ENCODE assay signal across 14 cellular contexts in the genomic region with DNA sequence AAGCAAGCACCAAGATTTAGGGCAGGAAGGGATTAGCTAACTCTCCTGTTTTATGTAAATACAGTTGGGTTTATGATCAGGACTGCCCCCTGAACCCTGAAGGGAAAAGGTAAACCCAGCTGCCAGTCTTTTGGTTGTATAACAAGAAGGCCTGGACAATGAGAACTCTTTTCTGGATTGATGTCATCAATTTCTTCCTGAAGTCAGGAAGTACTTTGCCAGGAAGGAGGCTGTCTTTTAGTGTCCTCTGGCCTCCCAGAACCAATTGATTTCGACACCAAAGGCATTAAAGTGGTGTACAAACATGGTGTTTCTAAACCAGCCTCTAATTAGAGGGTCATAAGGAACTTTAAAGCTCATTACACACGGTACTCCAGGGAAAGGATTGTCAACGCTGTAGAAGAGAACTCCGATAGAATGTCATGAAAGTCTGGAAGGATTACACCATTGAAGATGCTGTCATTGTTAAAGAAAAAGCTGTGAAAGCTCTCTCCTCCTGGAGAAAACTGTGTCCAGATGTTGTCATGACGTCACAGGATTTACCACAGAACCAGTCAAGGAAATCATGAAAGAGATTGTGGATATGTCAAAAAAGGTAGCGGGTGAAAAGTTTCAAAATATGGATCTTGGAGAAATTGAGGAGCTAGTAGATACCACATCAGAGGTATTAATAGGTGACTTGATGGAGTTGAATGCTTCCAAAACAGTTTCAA.
DNase-seq lines count a peak whose midpoint lies in the region; ATAC-seq and TF ChIP-seq lines count a peak whose summit lies in the region.
"Had no signal": no experiment of that assay in that cellular context is flagged by ENCODE, and none has a peak within 500 bp of the region (broad histone marks: within the 10 kb centered on the region; RNA-seq: fewer than 3 reads in every experiment).

No MANE protein-coding gene starts in this region.

- TF ChIP-seq CTCF in neural crest cell (conservative IDR thresholded peaks at IDR 0.05) (no peak), Peyer's patch (IDR thresholded peaks at IDR 0.05) (no peak)

- peak overlapping the region; percentile 61 for H3K27ac Mint-ChIP-seq in activated T-cell treated with anti-CD3 and anti-CD28 coated beads, Interleukin-2, amount 50 U/mL, for 72 hours
- peak overlapping the region; percentile 86 for H3K27ac Mint-ChIP-seq in T-helper 17 cell
- H3K27ac Mint-ChIP-seq in neural crest cell (ENCODE audit: unreplicated experiment): peak overlapping the region; percentile 72
- no peak overlapping the region for H3K27ac Mint-ChIP-seq in activated CD4-positive, alpha-beta T cell treated with anti-CD3 and anti-CD28 coated beads for 36 hours

- CTCF ChIA-PET in activated CD4-positive, alpha-beta T cell treated with anti-CD3 and anti-CD28 coated beads for 36 hours (lab: Charles Lee): interaction anchor here (0.5 to 1.9 kb wide), 2 partner anchors 114 to 141 kb away, joined by 3 to 7 read pairs; no protein-coding TSS in a partner anchor

- no peak for TF ChIP-seq POLR2A in Peyer's patch (IDR thresholded peaks at IDR 0.05)

- no peak for ATAC-seq in activated T-cell treated with anti-CD3 and anti-CD28 coated beads, Interleukin-2, amount 50 U/mL, for 72 hours (replicated peaks in 1 of 2)
- no peak for ATAC-seq in T-helper 17 cell
- ATAC-seq in activated CD4-positive, alpha-beta T cell treated with anti-CD3 and anti-CD28 coated beads for 36 hours: no peak
- ATAC-seq: K562 had no signal

- DNase-seq in activated T-cell treated with anti-CD3 and anti-CD28 coated beads, Interleukin-2, amount 50 U/mL, for 72 hours: no peak
- DNase-seq in activated T-cell treated with anti-CD3 and anti-CD28 coated beads, Interleukin-2, amount 50 U/mL, for 1 hour: no peak
- DNase-seq in T-helper 17 cell: no peak
- DNase-seq in fibroblast of peridontal ligament (ENCODE audit: extremely low read depth): peak; percentile 44
- DNase-seq in neural crest cell (ENCODE audit: low read depth, low spot score): no peak
- DNase-seq in activated CD4-positive, alpha-beta T cell treated with anti-CD3 and anti-CD28 coated beads for 36 hours: no peak
- DNase-seq in OCI-M1 (lab: John Stamatoyannopoulos, UW): no peak
- DNase-seq in Peyer's patch: no peak
- DNase-seq: COR-L47, GF-D8, NCI-H187 treated with DMSO at 0.1 percent for 48 hours, NCI-H345, PC-9 had no signal

- H3K9me3 ChIP-seq in T-helper 17 cell (ENCODE audit: control insufficient read depth, low read length, poor library complexity, severe bottlenecking): no peaks in the 10 kb centered on the region
- no peaks in the 10 kb centered on the region for H3K9me3 ChIP-seq in Peyer's patch

- POLR2A ChIA-PET in activated CD4-positive, alpha-beta T cell treated with anti-CD3 and anti-CD28 coated beads for 36 hours (lab: Charles Lee): interaction anchor here (0.6 kb wide), 1 partner anchor 107 kb away, joined by 5 read pairs; no protein-coding TSS in a partner anchor

- H3K4me1 ChIP-seq in Peyer's patch: no peaks in the 10 kb centered on the region

- peaks cover 16 to 41% of the 10 kb centered on the region in 2 donors for H3K36me3 Mint-ChIP-seq in activated T-cell treated with anti-CD3 and anti-CD28 coated beads, Interleukin-2, amount 50 U/mL, for 72 hours (ENCODE audit: insufficient read depth in 2 of 2)
- H3K36me3 Mint-ChIP-seq in T-helper 17 cell (ENCODE audit: low read depth): peaks cover 11% of the 10 kb centered on the region
- peaks cover 14% of the 10 kb centered on the region for H3K36me3 Mint-ChIP-seq in neural crest cell (ENCODE audit: low read depth)
- peaks cover 33% of the 10 kb centered on the region for H3K36me3 Mint-ChIP-seq in activated CD4-positive, alpha-beta T cell treated with anti-CD3 and anti-CD28 coated beads for 36 hours (ENCODE audit: low read depth)

- H3K27ac ChIP-seq in Peyer's patch: no peak overlapping the region
- H3K27ac ChIP-seq: PC-9 had no signal

- H3K4me1 Mint-ChIP-seq in activated T-cell treated with anti-CD3 and anti-CD28 coated beads, Interleukin-2, amount 50 U/mL, for 72 hours (ENCODE audit: low read depth): peaks cover 17% of the 10 kb centered on the region
- H3K4me1 Mint-ChIP-seq in T-helper 17 cell (peaks cover 19% of the 10 kb centered on the region), neural crest cell (no peaks in the 10 kb centered on the region)
- peaks cover 8% of the 10 kb centered on the region for H3K4me1 Mint-ChIP-seq in activated CD4-positive, alpha-beta T cell treated with anti-CD3 and anti-CD28 coated beads for 36 hours

- H3K4me3 ChIP-seq in Peyer's patch: no peak overlapping the region
- H3K4me3 ChIP-seq: K562, PC-9 had no signal

- H3K36me3 ChIP-seq in Peyer's patch: peaks cover 0 to 33% (median 0%) of the 10 kb centered on the region in 3 donors

- intact Hi-C loops in activated CD4-positive, alpha-beta T cell treated with anti-CD3 and anti-CD28 coated beads for 36 hours (cut with DNase I, micrococcal nuclease): no loop called here

- H3K27me3 Mint-ChIP-seq in activated T-cell treated with anti-CD3 and anti-CD28 coated beads, Interleukin-2, amount 50 U/mL, for 72 hours (ENCODE audit: low read depth): no peaks in the 10 kb centered on the region
- H3K27me3 Mint-ChIP-seq in T-helper 17 cell (no peaks in the 10 kb centered on the region), neural crest cell (ENCODE audit: low read depth) (no peaks in the 10 kb centered on the region)
- no peaks in the 10 kb centered on the region for H3K27me3 Mint-ChIP-seq in activated CD4-positive, alpha-beta T cell treated with anti-CD3 and anti-CD28 coated beads for 36 hours

- no peaks in the 10 kb centered on the region for H3K9me3 Mint-ChIP-seq in activated T-cell treated with anti-CD3 and anti-CD28 coated beads, Interleukin-2, amount 50 U/mL, for 72 hours
- no peaks in the 10 kb centered on the region for H3K9me3 Mint-ChIP-seq in neural crest cell
- no peaks in the 10 kb centered on the region for H3K9me3 Mint-ChIP-seq in activated CD4-positive, alpha-beta T cell treated with anti-CD3 and anti-CD28 coated beads for 36 hours (ENCODE audit: low read depth)

- H3K27me3 ChIP-seq in Peyer's patch: no peaks in the 10 kb centered on the region

- no peak overlapping the region for H3K4me3 Mint-ChIP-seq in activated T-cell treated with anti-CD3 and anti-CD28 coated beads, Interleukin-2, amount 50 U/mL, for 72 hours
- H3K4me3 Mint-ChIP-seq in T-helper 17 cell (peak overlapping the region; percentile 12), neural crest cell (no peak overlapping the region)
- no peak overlapping the region for H3K4me3 Mint-ChIP-seq in activated CD4-positive, alpha-beta T cell treated with anti-CD3 and anti-CD28 coated beads for 36 hours
